Comparison of ENCODE assay signal across 15 cellular contexts in genomic region chr5:57166250-57166649, GRCh38. TPM values are rescaled to one million over a fixed set of nuclear protein-coding genes. Genes with fewer than 3 reads are reported as not detected.
DNase-seq lines count a peak whose midpoint lies in the region; ATAC-seq and TF ChIP-seq lines count a peak whose summit lies in the region.
"Had no signal": no experiment of that assay in that cellular context is flagged by ENCODE, and none has a peak within 500 bp of the region (broad histone marks: within the 10 kb centered on the region; RNA-seq: fewer than 3 reads in every experiment).

No MANE protein-coding gene starts in this region.

- no peak for TF ChIP-seq CTCF in upper lobe of right lung (IDR thresholded peaks at IDR 0.05)

- intact Hi-C loops in upper lobe of right lung (cut with DNase I): no loop called here
- intact Hi-C loops in left cardiac atrium (cut with DNase I): no loop called here

- H3K9me3 ChIP-seq in upper lobe of right lung: no peaks in the 10 kb centered on the region
- H3K9me3 ChIP-seq: A549 had no signal

- no peak overlapping the region for H3K27ac Mint-ChIP-seq in activated CD8-positive, alpha-beta memory T cell treated with anti-CD3 and anti-CD28 coated beads, Interleukin-2, amount 10 ng/mL, durations not matched to agents 7 days and 5 days

- H3K27ac ChIP-seq in upper lobe of right lung: no peak overlapping the region
- H3K27ac ChIP-seq: A549, cardiac muscle cell had no signal

- H3K27me3 Mint-ChIP-seq in activated CD8-positive, alpha-beta memory T cell treated with anti-CD3 and anti-CD28 coated beads, Interleukin-2, amount 10 ng/mL, durations not matched to agents 7 days and 5 days: no peaks in the 10 kb centered on the region

- no peaks in the 10 kb centered on the region for H3K9me3 Mint-ChIP-seq in activated CD8-positive, alpha-beta memory T cell treated with anti-CD3 and anti-CD28 coated beads, Interleukin-2, amount 10 ng/mL, durations not matched to agents 7 days and 5 days (ENCODE audit: low read depth)

- no peaks in the 10 kb centered on the region for H3K36me3 ChIP-seq in upper lobe of right lung
- H3K36me3 ChIP-seq: cardiac muscle cell had no signal

- H3K4me1 Mint-ChIP-seq in activated CD8-positive, alpha-beta memory T cell treated with anti-CD3 and anti-CD28 coated beads, Interleukin-2, amount 10 ng/mL, durations not matched to agents 7 days and 5 days: peaks cover 7% of the 10 kb centered on the region

- DNase-seq in activated CD8-positive, alpha-beta memory T cell treated with anti-CD3 and anti-CD28 coated beads, Interleukin-2, amount 10 ng/mL, durations not matched to agents 7 days and 5 days: no peak
- DNase-seq in activated CD8-positive, alpha-beta memory T cell treated with anti-CD3 and anti-CD28 coated beads, Interleukin-2, amount 50 U/mL, for 4 hours: no peak
- DNase-seq in SKM-1 (lab: John Stamatoyannopoulos, UW; ENCODE audit: unreplicated experiment) (peak; percentile 65), upper lobe of right lung (no peak), left cardiac atrium (no peak), GDM1 (lab: John Stamatoyannopoulos, UW) (no peak)
- DNase-seq: activated CD4-positive, CD25-positive, alpha-beta regulatory T cell treated with anti-CD3 and anti-CD28 coated beads, Interleukin-2, amount 50 U/mL, for 72 hours; islet precursor cell; KG1; NCI-H2171 treated with DMSO at 0.1 percent for 48 hours; Right ventricle myocardium superior had no signal

- no peaks in the 10 kb centered on the region for H3K36me3 Mint-ChIP-seq in activated CD8-positive, alpha-beta memory T cell treated with anti-CD3 and anti-CD28 coated beads, Interleukin-2, amount 10 ng/mL, durations not matched to agents 7 days and 5 days

- peak; percentile 55 for ATAC-seq in activated CD8-positive, alpha-beta memory T cell treated with anti-CD3 and anti-CD28 coated beads, Interleukin-2, amount 10 ng/mL, durations not matched to agents 7 days and 5 days
- peak; percentile 88 for ATAC-seq in HG03342 (IDR thresholded peaks at IDR 0.05; ENCODE audit: unreplicated experiment)
- ATAC-seq in upper lobe of right lung: peak; percentile 88
- no peak for ATAC-seq in esophagus mucosa
- no peak for ATAC-seq in left cardiac atrium

- no peaks in the 10 kb centered on the region for H3K4me1 ChIP-seq in upper lobe of right lung
- H3K4me1 ChIP-seq: A549 had no signal

- H3K4me3 Mint-ChIP-seq in activated CD8-positive, alpha-beta memory T cell treated with anti-CD3 and anti-CD28 coated beads, Interleukin-2, amount 10 ng/mL, durations not matched to agents 7 days and 5 days: no peak overlapping the region

- CTCF ChIA-PET in activated CD8-positive, alpha-beta memory T cell treated with anti-CD3 and anti-CD28 coated beads, Interleukin-2, amount 10 ng/mL, durations not matched to agents 7 days and 5 days (lab: Charles Lee): interaction anchor here (0.6 kb wide), 1 partner anchor 172 kb away, joined by 3 read pairs; no protein-coding TSS in a partner anchor

- no peak overlapping the region for H3K4me3 ChIP-seq in upper lobe of right lung
- H3K4me3 ChIP-seq: A549, cardiac muscle cell had no signal

- no peaks in the 10 kb centered on the region for H3K27me3 ChIP-seq in upper lobe of right lung
- H3K27me3 ChIP-seq: cardiac muscle cell had no signal

RNA-seq across cellular contexts. Expression of gene GPBP1, which starts 7.6 kb away (rescaled TPM):
- 100 to 1,000 TPM in 1 of 2 experiments, 10 to 100 TPM in 1; 95.0 to 101 TPM for total RNA-seq in activated CD8-positive, alpha-beta memory T cell treated with anti-CD3 and anti-CD28 coated beads, Interleukin-2, amount 10 ng/mL, durations not matched to agents 7 days and 5 days
- 63.0 TPM for total RNA-seq in upper lobe of right lung
- 35.1 TPM for total RNA-seq in esophagus mucosa
- 10 to 100 TPM; 50.5 to 58.4 TPM for total RNA-seq in left cardiac atrium

Comparison
In these comparisons a context has a peak if more than half of its experiments do, and no peak if none do; other contexts are left out.
1. ATAC-seq: peak in activated CD8-positive, alpha-beta memory T cell treated with anti-CD3 and anti-CD28 coated beads, Interleukin-2, amount 10 ng/mL, durations not matched to agents 7 days and 5 days (single experiment), HG03342 (single experiment) and upper lobe of right lung (single experiment); none in esophagus mucosa (single experiment) and left cardiac atrium (0 of 2).